ENCODE assay signal across 8 cellular contexts in genomic region chr3:146189519-146190173, GRCh38. TPM values are rescaled to one million over a fixed set of nuclear protein-coding genes. Genes with fewer than 3 reads are reported as not detected.
DNase-seq lines count a peak whose midpoint lies in the region; ATAC-seq and TF ChIP-seq lines count a peak whose summit lies in the region.

No MANE protein-coding gene starts in this region.

- H3K9me2 ChIP-seq in hepatocyte (replicated peaks; ENCODE audit: insufficient read depth): no peaks in the 10 kb centered on the region

- peak; percentile 77 for DNase-seq in SIG-M5 treated with dmso at 0.1 percent for 504 hours (lab: John Stamatoyannopoulos, UW; ENCODE audit: unreplicated experiment)
- no peak for DNase-seq in SIG-M5 (lab: John Stamatoyannopoulos, UW)
- DNase-seq in NCI-H510A treated with DMSO at 0.1 percent for 48 hours (lab: John Stamatoyannopoulos, UW): peak; percentile 59
- DNase-seq in amniotic epithelial cell (ENCODE audit: low read depth): peak; percentile 57
- DNase-seq in hepatocyte (ENCODE audit: low spot score): peak; percentile 73

- H3K27me3 ChIP-seq in hepatocyte: no peaks in the 10 kb centered on the region

- no peak overlapping the region for H3K27ac ChIP-seq in hepatocyte

- H3K4me1 ChIP-seq in hepatocyte (ENCODE audit: insufficient read depth): no peaks in the 10 kb centered on the region

- H3K27ac Mint-ChIP-seq in stimulated activated memory B cell treated with anti-CD40 and anti-IgM and Interleukin-4, amounts not matched to agents 10 μg/mL and 1 μg/mL and 100 μg/mL, for 72 hours: no peak overlapping the region

- H3K4me2 ChIP-seq in hepatocyte: no peak overlapping the region

- no peaks in the 10 kb centered on the region for H3K9me3 ChIP-seq in hepatocyte (ENCODE audit: low read depth)

- H3K4me1 Mint-ChIP-seq in stimulated activated memory B cell treated with anti-CD40 and anti-IgM and Interleukin-4, amounts not matched to agents 10 μg/mL and 1 μg/mL and 100 μg/mL, for 72 hours: peaks cover 6% of the 10 kb centered on the region

- no peak overlapping the region for H3K4me3 Mint-ChIP-seq in stimulated activated memory B cell treated with anti-CD40 and anti-IgM and Interleukin-4, amounts not matched to agents 10 μg/mL and 1 μg/mL and 100 μg/mL, for 72 hours

- H3K9me3 Mint-ChIP-seq in stimulated activated memory B cell treated with anti-CD40 and anti-IgM and Interleukin-4, amounts not matched to agents 10 μg/mL and 1 μg/mL and 100 μg/mL, for 72 hours: no peaks in the 10 kb centered on the region

- no peak overlapping the region for H3K4me3 ChIP-seq in hepatocyte

- no peaks in the 10 kb centered on the region for H3K36me3 ChIP-seq in hepatocyte (replicated peaks; ENCODE audit: insufficient read depth, low read depth)

- 5% methylated on average over 6 of the region's 6 CpGs for WGBS in hepatocyte (ENCODE audit: low lambda C conversion rate, missing lambda C conversion rate)

- H3K36me3 Mint-ChIP-seq in stimulated activated memory B cell treated with anti-CD40 and anti-IgM and Interleukin-4, amounts not matched to agents 10 μg/mL and 1 μg/mL and 100 μg/mL, for 72 hours: no peaks in the 10 kb centered on the region

- ATAC-seq in GM21390 (IDR thresholded peaks at IDR 0.05; ENCODE audit: unreplicated experiment) (peak; percentile 89), HG03520 (IDR thresholded peaks at IDR 0.05; ENCODE audit: unreplicated experiment) (peak; percentile 97)
- peak; percentile 58 for ATAC-seq in stimulated activated memory B cell treated with anti-CD40 and anti-IgM and Interleukin-4, amounts not matched to agents 10 μg/mL and 1 μg/mL and 100 μg/mL, for 72 hours

- H4K20me1 ChIP-seq in hepatocyte (ENCODE audit: insufficient read depth, poor library complexity, severe bottlenecking): no peaks in the 10 kb centered on the region

- no peak overlapping the region for H2AFZ ChIP-seq in hepatocyte

- H3K79me2 ChIP-seq in hepatocyte: no peaks in the 10 kb centered on the region

- peaks cover 11% of the 10 kb centered on the region for H3K27me3 Mint-ChIP-seq in stimulated activated memory B cell treated with anti-CD40 and anti-IgM and Interleukin-4, amounts not matched to agents 10 μg/mL and 1 μg/mL and 100 μg/mL, for 72 hours

- TF ChIP-seq CTCF in hepatocyte (IDR thresholded peaks at IDR 0.05; ENCODE audit: poor library complexity): peak; percentile 75

RNA-seq across cellular contexts. Expression of gene PLOD2, which starts 28.7 kb away (rescaled TPM):
- 148 and 155 TPM in 2 replicates for total RNA-seq in hepatocyte
- 93.8 and 97.3 TPM in 2 replicates for polyA plus RNA-seq in hepatocyte
